ENCODE assay signal across 2 cellular contexts in genomic region chr5:180636016-180636402, GRCh38.
TF ChIP-seq lines count a peak whose summit lies in the region.

No MANE protein-coding gene starts in this region.

TF ChIP-seq in SK-N-SH, 30 proteins besides CTCF, POLR2A, EP300 and RAD21:
- TF ChIP-seq REST (IDR thresholded peaks at IDR 0.05; ENCODE audit: low read depth, low read length) = no peak
- TF ChIP-seq SIN3A (IDR thresholded peaks at IDR 0.05; ENCODE audit: borderline replicate concordance, low read depth, low read length) = no peak
- TF ChIP-seq NRF1 (IDR thresholded peaks at IDR 0.05; ENCODE audit: low read depth, low read length) = no peak
- TF ChIP-seq MEF2A (IDR thresholded peaks at IDR 0.05; ENCODE audit: borderline replicate concordance, low read depth) = no peak
- no peak for TF ChIP-seq POLR2AphosphoS5 (IDR thresholded peaks at IDR 0.05; ENCODE audit: low read depth, low read length)
- no peak for TF ChIP-seq FOXJ3 (CRISPR knock-in tag; IDR thresholded peaks at IDR 0.05)
- TF ChIP-seq GABPA (IDR thresholded peaks at IDR 0.05; ENCODE audit: low read depth) = no peak
- TF ChIP-seq EZH2phosphoT487 (IDR thresholded peaks at IDR 0.05; ENCODE audit: borderline replicate concordance, low read depth) = no peak
- no peak for TF ChIP-seq TAF1 (IDR thresholded peaks at IDR 0.05; ENCODE audit: borderline replicate concordance, low read depth, low read length)
- no peak for TF ChIP-seq ZBTB33 (IDR thresholded peaks at IDR 0.05; ENCODE audit: borderline replicate concordance, low read depth)
- TF ChIP-seq RCOR1 (IDR thresholded peaks at IDR 0.05; ENCODE audit: low read length) = no peak
- no peak for TF ChIP-seq NFIC (IDR thresholded peaks at IDR 0.05; ENCODE audit: borderline replicate concordance)
- TF ChIP-seq TEAD4 (IDR thresholded peaks at IDR 0.05; ENCODE audit: borderline replicate concordance, insufficient read depth) = no peak
- TF ChIP-seq RFX5 (IDR thresholded peaks at IDR 0.05; ENCODE audit: low read length) = no peak
- TF ChIP-seq FOXM1 (IDR thresholded peaks at IDR 0.05; ENCODE audit: low read depth) = no peak
- TF ChIP-seq MXI1 (IDR thresholded peaks at IDR 0.05; ENCODE audit: low read depth, low read length) = no peak
- no peak for TF ChIP-seq FOSL2 (IDR thresholded peaks at IDR 0.05; ENCODE audit: borderline replicate concordance, low read depth)
- no peak for TF ChIP-seq RXRA (IDR thresholded peaks at IDR 0.05; ENCODE audit: borderline replicate concordance, low read depth)
- TF ChIP-seq IRF3 (IDR thresholded peaks at IDR 0.05; ENCODE audit: low read depth, low read length) = no peak

TF ChIP-seq in SK-N-SH treated with all-trans-retinoic acid at 6 μM for 48 hours, 23 proteins besides CTCF, POLR2A, EP300 and RAD21 (continued from another document):
- TF ChIP-seq POU6F1 (CRISPR knock-in tag; IDR thresholded peaks at IDR 0.05; ENCODE audit: borderline replicate concordance, low read depth) = no peak
TF ChIP-seq in SK-N-SH treated with all-trans-retinoic acid at 6 μM for 48 hours: peak in this region for 0.
